Comparison of ENCODE assay signal across 1 cellular context in genomic region chr2:222655748-222656543, GRCh38.
TF ChIP-seq lines count a peak whose summit lies in the region.

Gene FARSB, minus strand, starts transcription at chr2:222656092. Its CDS starts 19 bp downstream, at chr2:222656073.

TF ChIP-seq in HepG2, 621 proteins besides CTCF, POLR2A, EP300 and RAD21 (continued from another document and continues in another):
- TF ChIP-seq, protein P1, sequence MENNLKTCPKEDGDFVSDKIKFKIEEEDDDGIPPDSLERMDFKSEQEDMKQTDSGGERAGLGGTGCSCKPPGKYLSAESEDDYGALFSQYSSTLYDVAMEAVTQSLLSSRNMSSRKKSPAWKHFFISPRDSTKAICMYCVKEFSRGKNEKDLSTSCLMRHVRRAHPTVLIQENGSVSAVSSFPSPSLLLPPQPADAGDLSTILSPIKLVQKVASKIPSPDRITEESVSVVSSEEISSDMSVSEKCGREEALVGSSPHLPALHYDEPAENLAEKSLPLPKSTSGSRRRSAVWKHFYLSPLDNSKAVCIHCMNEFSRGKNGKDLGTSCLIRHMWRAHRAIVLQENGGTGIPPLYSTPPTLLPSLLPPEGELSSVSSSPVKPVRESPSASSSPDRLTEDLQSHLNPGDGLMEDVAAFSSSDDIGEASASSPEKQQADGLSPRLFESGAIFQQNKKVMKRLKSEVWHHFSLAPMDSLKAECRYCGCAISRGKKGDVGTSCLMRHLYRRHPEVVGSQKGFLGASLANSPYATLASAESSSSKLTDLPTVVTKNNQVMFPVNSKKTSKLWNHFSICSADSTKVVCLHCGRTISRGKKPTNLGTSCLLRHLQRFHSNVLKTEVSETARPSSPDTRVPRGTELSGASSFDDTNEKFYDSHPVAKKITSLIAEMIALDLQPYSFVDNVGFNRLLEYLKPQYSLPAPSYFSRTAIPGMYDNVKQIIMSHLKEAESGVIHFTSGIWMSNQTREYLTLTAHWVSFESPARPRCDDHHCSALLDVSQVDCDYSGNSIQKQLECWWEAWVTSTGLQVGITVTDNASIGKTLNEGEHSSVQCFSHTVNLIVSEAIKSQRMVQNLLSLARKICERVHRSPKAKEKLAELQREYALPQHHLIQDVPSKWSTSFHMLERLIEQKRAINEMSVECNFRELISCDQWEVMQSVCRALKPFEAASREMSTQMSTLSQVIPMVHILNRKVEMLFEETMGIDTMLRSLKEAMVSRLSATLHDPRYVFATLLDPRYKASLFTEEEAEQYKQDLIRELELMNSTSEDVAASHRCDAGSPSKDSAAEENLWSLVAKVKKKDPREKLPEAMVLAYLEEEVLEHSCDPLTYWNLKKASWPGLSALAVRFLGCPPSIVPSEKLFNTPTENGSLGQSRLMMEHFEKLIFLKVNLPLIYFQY (CRISPR knock-in tag; IDR thresholded peaks at IDR 0.05; ENCODE audit: borderline replicate concordance): peak; percentile 45; the same call in 1 of the 2 replicates
- TF ChIP-seq LCORL (IDR thresholded peaks at IDR 0.05) (peak; percentile 79; the same call in 1 of the 2 replicates), LCORL (CRISPR knock-in tag; IDR thresholded peaks at IDR 0.05) (peak; percentile 10; the same call in 1 of the 2 replicates), NFYC (CRISPR knock-in tag; IDR thresholded peaks at IDR 0.05) (no peak; the same call in none of the 2 replicates), ZNF660 (CRISPR knock-in tag; IDR thresholded peaks at IDR 0.05; ENCODE audit: borderline replicate concordance, low read depth) (no peak), TAF1 (CRISPR knock-in tag; IDR thresholded peaks at IDR 0.05) (peak; percentile 91), SIN3A (IDR thresholded peaks at IDR 0.05; ENCODE audit: borderline replicate concordance, low read depth, low read length) (peak; percentile 80), ZNF773 (CRISPR knock-in tag; IDR thresholded peaks at IDR 0.05; ENCODE audit: borderline replicate concordance) (no peak), MED1 (CRISPR knock-in tag; IDR thresholded peaks at IDR 0.05) (peak; percentile 33; the same call in 1 of the 2 replicates), NFKB2 (CRISPR knock-in tag; IDR thresholded peaks at IDR 0.05; ENCODE audit: borderline replicate concordance) (peak; percentile 95; the same call in 1 of the 2 replicates), RARG (CRISPR knock-in tag; IDR thresholded peaks at IDR 0.05; ENCODE audit: low read depth) (no peak), ZNF333 (CRISPR knock-in tag; IDR thresholded peaks at IDR 0.05; ENCODE audit: borderline replicate concordance) (no peak; the same call in 1 of the 2 replicates), ZNF383 (CRISPR knock-in tag; IDR thresholded peaks at IDR 0.05; ENCODE audit: borderline replicate concordance) (0 out of 2 replicates have a peak, but pooled peaks have one; percentile 61), MTF2 (CRISPR knock-in tag; IDR thresholded peaks at IDR 0.05; ENCODE audit: borderline replicate concordance) (no peak), GTF2F1 (IDR thresholded peaks at IDR 0.05; ENCODE audit: low read length) (no peak), SP2 (CRISPR knock-in tag; IDR thresholded peaks at IDR 0.05) (peak; percentile 45; the same call in 1 of the 2 replicates), SNRNP70 (IDR thresholded peaks at IDR 0.05; ENCODE audit: low read depth, low read length) (no peak), HMG20A (CRISPR knock-in tag; IDR thresholded peaks at IDR 0.05; ENCODE audit: borderline replicate concordance) (no peak), KAT8 (CRISPR knock-in tag; IDR thresholded peaks at IDR 0.05) (peak; percentile 90), GTF3A (CRISPR knock-in tag; conservative IDR thresholded peaks at IDR 0.05) (no peak), ZNF431 (CRISPR knock-in tag; IDR thresholded peaks at IDR 0.05; ENCODE audit: borderline replicate concordance, low read depth) (peak; percentile 70), MED8 (CRISPR knock-in tag; IDR thresholded peaks at IDR 0.05; ENCODE audit: insufficient replicate concordance) (peak; percentile 63), ZNF569 (CRISPR knock-in tag; IDR thresholded peaks at IDR 0.05; ENCODE audit: borderline replicate concordance) (0 out of 2 replicates have a peak, but pooled peaks have one; percentile 19), ZNF256 (CRISPR knock-in tag; conservative IDR thresholded peaks at IDR 0.05) (no peak; the same call in 1 of the 2 replicates), ZFP90 (CRISPR knock-in tag; IDR thresholded peaks at IDR 0.05; ENCODE audit: borderline replicate concordance) (no peak; the same call in 1 of the 2 replicates), ZFP36L2 (CRISPR knock-in tag; IDR thresholded peaks at IDR 0.05) (no peak), ZBTB2 (CRISPR knock-in tag; IDR thresholded peaks at IDR 0.05; ENCODE audit: low read depth) (no peak), ZNF839 (CRISPR knock-in tag; IDR thresholded peaks at IDR 0.05; ENCODE audit: borderline replicate concordance) (0 out of 2 replicates have a peak, but pooled peaks have one; percentile 93), ZNF207 (IDR thresholded peaks at IDR 0.05; ENCODE audit: borderline replicate concordance) (no peak), ZNF883 (CRISPR knock-in tag; IDR thresholded peaks at IDR 0.05; ENCODE audit: not compliant biosample characterization) (peak; percentile 98), BRD4 (CRISPR knock-in tag; IDR thresholded peaks at IDR 0.05) (peak; percentile 76; the same call in 1 of the 2 replicates), ZNF224 (CRISPR knock-in tag; IDR thresholded peaks at IDR 0.05) (no peak), TBX3 (IDR thresholded peaks at IDR 0.05; ENCODE audit: borderline replicate concordance) (0 out of 2 replicates have a peak, but pooled peaks have one; percentile 32), ZSCAN30 (CRISPR knock-in tag; IDR thresholded peaks at IDR 0.05) (no peak), ZNF501 (CRISPR knock-in tag; IDR thresholded peaks at IDR 0.05) (peak; percentile 82; the same call in 1 of the 2 replicates), ZNF678 (CRISPR knock-in tag; IDR thresholded peaks at IDR 0.05) (no peak), NCOR1 (IDR thresholded peaks at IDR 0.05; ENCODE audit: borderline replicate concordance, low read length) (peak; percentile 20; the same call in 1 of the 2 replicates), PAX8 (CRISPR knock-in tag; IDR thresholded peaks at IDR 0.05; ENCODE audit: borderline replicate concordance) (peak; percentile 60), ZHX2 (IDR thresholded peaks at IDR 0.05; ENCODE audit: low read depth) (0 out of 2 replicates have a peak, but pooled peaks have one; percentile 36), ZHX2 (CRISPR knock-in tag; IDR thresholded peaks at IDR 0.05; ENCODE audit: borderline replicate concordance) (no peak), ZBTB39 (CRISPR knock-in tag; IDR thresholded peaks at IDR 0.05) (no peak), RFXAP (CRISPR knock-in tag; IDR thresholded peaks at IDR 0.05; ENCODE audit: borderline replicate concordance) (0 out of 2 replicates have a peak, but pooled peaks have one; percentile 73), KAT2B (IDR thresholded peaks at IDR 0.05; ENCODE audit: borderline replicate concordance, low read depth, low read length) (no peak), ZNF510 (CRISPR knock-in tag; IDR thresholded peaks at IDR 0.05; ENCODE audit: low read depth) (no peak), ZFP36L1 (CRISPR knock-in tag; IDR thresholded peaks at IDR 0.05) (no peak; the same call in 1 of the 2 replicates), AGO2 (optimal IDR thresholded peaks at IDR 0.05; ENCODE audit: low read depth, low read length) (peak; percentile 92)
- TF ChIP-seq, protein P2, sequence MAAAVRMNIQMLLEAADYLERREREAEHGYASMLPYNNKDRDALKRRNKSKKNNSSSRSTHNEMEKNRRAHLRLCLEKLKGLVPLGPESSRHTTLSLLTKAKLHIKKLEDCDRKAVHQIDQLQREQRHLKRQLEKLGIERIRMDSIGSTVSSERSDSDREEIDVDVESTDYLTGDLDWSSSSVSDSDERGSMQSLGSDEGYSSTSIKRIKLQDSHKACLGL (CRISPR knock-in tag; IDR thresholded peaks at IDR 0.05): peak; percentile 99
- TF ChIP-seq, protein P3, sequence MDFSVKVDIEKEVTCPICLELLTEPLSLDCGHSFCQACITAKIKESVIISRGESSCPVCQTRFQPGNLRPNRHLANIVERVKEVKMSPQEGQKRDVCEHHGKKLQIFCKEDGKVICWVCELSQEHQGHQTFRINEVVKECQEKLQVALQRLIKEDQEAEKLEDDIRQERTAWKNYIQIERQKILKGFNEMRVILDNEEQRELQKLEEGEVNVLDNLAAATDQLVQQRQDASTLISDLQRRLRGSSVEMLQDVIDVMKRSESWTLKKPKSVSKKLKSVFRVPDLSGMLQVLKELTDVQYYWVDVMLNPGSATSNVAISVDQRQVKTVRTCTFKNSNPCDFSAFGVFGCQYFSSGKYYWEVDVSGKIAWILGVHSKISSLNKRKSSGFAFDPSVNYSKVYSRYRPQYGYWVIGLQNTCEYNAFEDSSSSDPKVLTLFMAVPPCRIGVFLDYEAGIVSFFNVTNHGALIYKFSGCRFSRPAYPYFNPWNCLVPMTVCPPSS (IDR thresholded peaks at IDR 0.05): no peak
- TF ChIP-seq, protein P4, sequence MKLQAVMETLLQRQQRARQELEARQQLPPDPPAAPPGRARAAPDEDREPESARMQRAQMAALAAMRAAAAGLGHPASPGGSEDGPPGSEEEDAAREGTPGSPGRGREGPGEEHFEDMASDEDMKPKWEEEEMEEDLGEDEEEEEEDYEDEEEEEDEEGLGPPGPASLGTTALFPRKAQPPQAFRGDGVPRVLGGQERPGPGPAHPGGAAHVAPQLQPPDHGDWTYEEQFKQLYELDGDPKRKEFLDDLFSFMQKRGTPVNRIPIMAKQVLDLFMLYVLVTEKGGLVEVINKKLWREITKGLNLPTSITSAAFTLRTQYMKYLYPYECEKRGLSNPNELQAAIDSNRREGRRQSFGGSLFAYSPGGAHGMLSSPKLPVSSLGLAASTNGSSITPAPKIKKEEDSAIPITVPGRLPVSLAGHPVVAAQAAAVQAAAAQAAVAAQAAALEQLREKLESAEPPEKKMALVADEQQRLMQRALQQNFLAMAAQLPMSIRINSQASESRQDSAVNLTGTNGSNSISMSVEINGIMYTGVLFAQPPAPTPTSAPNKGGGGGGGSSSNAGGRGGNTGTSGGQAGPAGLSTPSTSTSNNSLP (IDR thresholded peaks at IDR 0.05; ENCODE audit: low read depth, low read length): no peak
- TF ChIP-seq, protein P5, sequence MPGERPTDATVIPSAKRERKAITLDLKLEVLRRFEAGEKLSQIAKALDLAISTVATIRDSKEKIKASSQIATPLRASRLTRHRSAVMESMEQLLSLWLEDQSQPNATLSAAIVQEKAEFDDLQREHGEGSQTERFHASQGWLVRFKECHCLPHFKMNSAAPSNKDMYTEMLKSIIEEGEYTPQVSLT (CRISPR knock-in tag; IDR thresholded peaks at IDR 0.05; ENCODE audit: borderline replicate concordance, low read depth): no peak
